In the genomic region with DNA sequence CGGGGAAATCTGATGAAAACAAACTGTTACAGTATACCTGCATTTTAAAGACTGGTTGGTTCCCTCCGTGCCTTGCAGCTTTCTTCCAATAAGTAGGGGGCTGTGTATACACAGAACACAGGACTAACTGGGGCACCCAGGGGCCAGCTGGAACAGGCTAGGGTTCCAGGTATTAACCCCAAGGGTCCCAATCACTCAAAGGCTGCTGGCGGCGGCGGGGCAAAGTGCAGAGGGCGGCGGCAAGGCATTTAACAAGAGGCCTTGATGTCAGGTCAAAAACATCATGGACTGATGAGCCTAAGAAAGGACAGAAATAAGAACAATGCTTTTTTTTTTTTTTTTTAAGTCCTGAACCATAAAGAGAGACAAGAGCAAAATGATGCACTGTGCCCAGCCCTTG, we compare ENCODE assay signal across 10 cellular contexts. TPM values are rescaled to one million over a fixed set of nuclear protein-coding genes. Genes with fewer than 3 reads are reported as not detected.
DNase-seq lines count a peak whose midpoint lies in the region; ATAC-seq and TF ChIP-seq lines count a peak whose summit lies in the region.
"Had no signal": no experiment of that assay in that cellular context is flagged by ENCODE, and none has a peak within 500 bp of the region (broad histone marks: within the 10 kb centered on the region; RNA-seq: fewer than 3 reads in every experiment).

No MANE protein-coding gene starts in this region.

- CTCF ChIA-PET in activated CD4-positive, alpha-beta T cell treated with anti-CD3 and anti-CD28 coated beads for 36 hours (lab: Charles Lee): interaction anchor here (0.5 kb wide), 1 partner anchor 138 kb away, joined by 4 read pairs; no protein-coding TSS in a partner anchor
- CTCF ChIA-PET in activated B cell treated with CpG ODN at 0.5 μM for 24 hours (lab: Charles Lee): interaction anchor here (6.5 kb wide), 1 partner anchor 26 kb away, joined by 48 read pairs; no protein-coding TSS in a partner anchor

- H3K4me3 Mint-ChIP-seq in activated CD4-positive, alpha-beta T cell treated with anti-CD3 and anti-CD28 coated beads for 36 hours: peak overlapping the region; percentile 79
- H3K4me3 Mint-ChIP-seq in activated B cell treated with CpG ODN at 0.5 μM for 24 hours: peak overlapping the region; percentile 99
- H3K4me3 Mint-ChIP-seq in stimulated activated naive B cell treated with anti-CD40 and anti-IgM and Interleukin-4, amounts not matched to agents 10 μg/mL and 1 μg/mL and 100 μg/mL, for 72 hours: peak overlapping the region; percentile 11 to 66

- peaks cover 3% of the 10 kb centered on the region for H3K9me3 ChIP-seq in iPS-18c (ENCODE audit: control insufficient read depth, insufficient read depth, low read length)

- no peak for TF ChIP-seq CTCF in activated B cell treated with CpG ODN at 0.5 μM for 24 hours (IDR thresholded peaks at IDR 0.05)

- POLR2A ChIA-PET in activated CD4-positive, alpha-beta T cell treated with anti-CD3 and anti-CD28 coated beads for 36 hours (lab: Charles Lee): no interaction called here
- POLR2A ChIA-PET in activated B cell treated with CpG ODN at 0.5 μM for 24 hours (lab: Charles Lee): interaction anchor here (0.6 to 7.7 kb wide), 9 partner anchors 9 to 309 kb away, joined by 3 to 154 read pairs (median 5); a partner anchor contains a TSS

- peak overlapping the region; percentile 68; the same call in 1 of the 2 replicates for H3K4me3 ChIP-seq in iPS-18c (ENCODE audit: insufficient read depth, low read depth, low read length)
- H3K4me3 ChIP-seq: lung had no signal

- H3K27ac Mint-ChIP-seq in activated CD4-positive, alpha-beta T cell treated with anti-CD3 and anti-CD28 coated beads for 36 hours: no peak overlapping the region
- H3K27ac Mint-ChIP-seq in activated B cell treated with CpG ODN at 0.5 μM for 24 hours: peak overlapping the region; percentile 92
- no peak overlapping the region for H3K27ac Mint-ChIP-seq in stimulated activated naive B cell treated with anti-CD40 and anti-IgM and Interleukin-4, amounts not matched to agents 10 μg/mL and 1 μg/mL and 100 μg/mL, for 72 hours

- peaks cover 6% of the 10 kb centered on the region for H3K27me3 Mint-ChIP-seq in activated CD4-positive, alpha-beta T cell treated with anti-CD3 and anti-CD28 coated beads for 36 hours
- no peaks in the 10 kb centered on the region for H3K27me3 Mint-ChIP-seq in activated B cell treated with CpG ODN at 0.5 μM for 24 hours
- H3K27me3 Mint-ChIP-seq in stimulated activated naive B cell treated with anti-CD40 and anti-IgM and Interleukin-4, amounts not matched to agents 10 μg/mL and 1 μg/mL and 100 μg/mL, for 72 hours: no peaks in the 10 kb centered on the region

- no peak for ATAC-seq in activated CD4-positive, alpha-beta T cell treated with anti-CD3 and anti-CD28 coated beads for 36 hours
- no peak for ATAC-seq in activated B cell treated with CpG ODN at 0.5 μM for 24 hours (ENCODE audit: low read depth)
- no peak for ATAC-seq in stimulated activated naive B cell treated with anti-CD40 and anti-IgM and Interleukin-4, amounts not matched to agents 10 μg/mL and 1 μg/mL and 100 μg/mL, for 72 hours (replicated peaks)
- no peak for ATAC-seq in GM19324 (IDR thresholded peaks at IDR 0.05; ENCODE audit: low FRiP score, unreplicated experiment)

- H3K4me1 Mint-ChIP-seq in activated CD4-positive, alpha-beta T cell treated with anti-CD3 and anti-CD28 coated beads for 36 hours: peaks cover 20% of the 10 kb centered on the region
- peaks cover 84% of the 10 kb centered on the region for H3K4me1 Mint-ChIP-seq in activated B cell treated with CpG ODN at 0.5 μM for 24 hours
- H3K4me1 Mint-ChIP-seq in stimulated activated naive B cell treated with anti-CD40 and anti-IgM and Interleukin-4, amounts not matched to agents 10 μg/mL and 1 μg/mL and 100 μg/mL, for 72 hours: peaks cover 68 to 83% of the 10 kb centered on the region in 2 donors

- no peaks in the 10 kb centered on the region for H3K36me3 Mint-ChIP-seq in activated CD4-positive, alpha-beta T cell treated with anti-CD3 and anti-CD28 coated beads for 36 hours (ENCODE audit: low read depth)
- H3K36me3 Mint-ChIP-seq in activated B cell treated with CpG ODN at 0.5 μM for 24 hours (ENCODE audit: low read depth): peaks cover 9% of the 10 kb centered on the region
- H3K36me3 Mint-ChIP-seq in stimulated activated naive B cell treated with anti-CD40 and anti-IgM and Interleukin-4, amounts not matched to agents 10 μg/mL and 1 μg/mL and 100 μg/mL, for 72 hours: peaks cover 2 to 6% of the 10 kb centered on the region in 2 donors

- intact Hi-C loops in activated CD4-positive, alpha-beta T cell treated with anti-CD3 and anti-CD28 coated beads for 36 hours (cut with DNase I, micrococcal nuclease): no loop called here
- intact Hi-C loops in activated B cell treated with CpG ODN at 0.5 μM for 24 hours (cut with micrococcal nuclease): loop anchor here (10.0 kb wide), 1 partner anchor 1197 kb away; no protein-coding TSS in a partner anchor

- H3K9me3 Mint-ChIP-seq in activated CD4-positive, alpha-beta T cell treated with anti-CD3 and anti-CD28 coated beads for 36 hours (ENCODE audit: low read depth): no peaks in the 10 kb centered on the region
- H3K9me3 Mint-ChIP-seq in activated B cell treated with CpG ODN at 0.5 μM for 24 hours: no peaks in the 10 kb centered on the region
- H3K9me3 Mint-ChIP-seq in stimulated activated naive B cell treated with anti-CD40 and anti-IgM and Interleukin-4, amounts not matched to agents 10 μg/mL and 1 μg/mL and 100 μg/mL, for 72 hours: no peaks in the 10 kb centered on the region

- DNase-seq in activated CD4-positive, alpha-beta T cell treated with anti-CD3 and anti-CD28 coated beads for 36 hours: no peak
- DNase-seq in activated CD4-positive, alpha-beta T cell treated with anti-CD3 and anti-CD28 coated beads for 1 hour: no peak
- DNase-seq in activated B cell treated with CpG ODN at 0.5 μM for 24 hours: no peak
- DNase-seq in stimulated activated naive B cell treated with anti-CD40 and anti-IgM and Interleukin-4, amounts not matched to agents 10 μg/mL and 1 μg/mL and 100 μg/mL, for 72 hours: no peak
- DNase-seq in amniotic stem cell (lab: John Stamatoyannopoulos, UW): no peak
- DNase-seq in NCI-H226: no peak
- DNase-seq: NCI-H748 treated with DMSO at 0.1 percent for 48 hours had no signal

RNA-seq across cellular contexts. Expression of a gene that starts 2.5 kb away (rescaled TPM):
- 1 to 10 TPM; 1.6 to 1.8 TPM for total RNA-seq in activated CD4-positive, alpha-beta T cell treated with anti-CD3 and anti-CD28 coated beads for 36 hours
- 33.1 and 34.8 TPM in 2 replicates for total RNA-seq in activated B cell treated with CpG ODN at 0.5 μM for 24 hours

Comparison
In these comparisons a context has a peak if more than half of its experiments do, and no peak if none do; other contexts are left out.
1. H3K4me3 Mint-ChIP-seq: peak in every context shown above with its lines; median percentile 99 in activated B cell treated with CpG ODN at 0.5 μM for 24 hours; 79 in activated CD4-positive, alpha-beta T cell treated with anti-CD3 and anti-CD28 coated beads for 36 hours; 38 in stimulated activated naive B cell treated with anti-CD40 and anti-IgM and Interleukin-4, amounts not matched to agents 10 μg/mL and 1 μg/mL and 100 μg/mL, for 72 hours.
2. RNA of a gene that starts 2.5 kb away (total RNA-seq): 33.1 to 34.8 TPM in activated B cell treated with CpG ODN at 0.5 μM for 24 hours; 1.6 to 1.8 TPM in activated CD4-positive, alpha-beta T cell treated with anti-CD3 and anti-CD28 coated beads for 36 hours; every median in the first group is over 10 times any median in the second.